ENCODE assay signal across 13 cellular contexts in the genomic region with DNA sequence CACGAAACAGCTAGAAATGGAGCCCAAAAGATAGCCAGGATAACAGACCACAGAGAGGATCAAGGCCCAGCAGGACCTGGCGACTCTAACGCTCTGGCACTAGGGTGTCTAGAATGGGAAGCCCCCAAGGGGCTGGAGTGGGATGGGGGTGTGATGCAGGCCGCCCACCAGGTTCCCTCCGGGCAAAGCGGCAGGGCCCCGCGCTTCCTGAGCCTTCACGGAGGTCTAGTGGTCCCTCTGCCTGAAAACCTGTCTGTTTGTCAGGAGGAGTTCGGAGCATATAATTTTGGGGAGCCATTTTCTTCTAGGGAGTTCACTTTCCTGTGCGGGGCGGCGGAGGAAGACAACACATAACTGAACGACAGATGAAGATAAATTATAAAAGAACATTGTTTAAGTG. TPM values are rescaled to one million over a fixed set of nuclear protein-coding genes. Genes with fewer than 3 reads are reported as not detected.
A peak's percentile ranks its signal among the peaks of the same experiment; 100 is the strongest.
DNase-seq lines count a peak whose midpoint lies in the region; ATAC-seq and TF ChIP-seq lines count a peak whose summit lies in the region.
"Had no signal": no experiment of that assay in that cellular context is flagged by ENCODE, and none has a peak within 500 bp of the region (broad histone marks: within the 10 kb centered on the region; RNA-seq: fewer than 3 reads in every experiment).

No MANE protein-coding gene starts in this region.

- intact Hi-C loops in A673 (cut with micrococcal nuclease; ENCODE audit: unreplicated experiment): no loop called here

- no peak overlapping the region for H3K9ac ChIP-seq in Karpas-422 (ENCODE audit: low read length)
- H3K9ac ChIP-seq: KMS-11 had no signal

- H3K27me3 ChIP-seq in kidney epithelial cell (ENCODE audit: control insufficient read depth, insufficient read depth, low read length): no peaks in the 10 kb centered on the region
- H3K27me3 ChIP-seq in Karpas-422 (ENCODE audit: low read length): no peaks in the 10 kb centered on the region
- no peaks in the 10 kb centered on the region for H3K27me3 ChIP-seq in A673 (replicated peaks; ENCODE audit: insufficient read depth, low read depth, low read length, poor library complexity)
- H3K27me3 ChIP-seq: pancreas had no signal

- H3K4me3 ChIP-seq in kidney epithelial cell (ENCODE audit: low read depth, low read length): peak overlapping the region; percentile 19
- H3K4me3 ChIP-seq in Karpas-422 (ENCODE audit: low read length): no peak overlapping the region
- H3K4me3 ChIP-seq in A673 (ENCODE audit: low read depth, low read length, poor library complexity, severe bottlenecking): no peak overlapping the region

- H3K9me2 ChIP-seq in Karpas-422 (replicated peaks; ENCODE audit: insufficient read depth, low read length): no peaks in the 10 kb centered on the region

- CTCF ChIA-PET in activated CD4-positive, alpha-beta T cell treated with anti-CD3 and anti-CD28 coated beads, Interleukin-2, amount 10 ng/mL, durations not matched to agents 7 days and 5 days (lab: Charles Lee): interaction anchor here (0.8 to 2.0 kb wide), 2 partner anchors 13 to 30 kb away, joined by 3 to 9 read pairs; no protein-coding TSS in a partner anchor
- CTCF ChIA-PET in A673 (lab: Charles Lee): no interaction called here

- no peaks in the 10 kb centered on the region for H3K9me3 ChIP-seq in Karpas-422 (ENCODE audit: low read length)
- no peaks in the 10 kb centered on the region for H3K9me3 ChIP-seq in A673 (ENCODE audit: low read depth, low read length, poor library complexity, severe bottlenecking)
- H3K9me3 ChIP-seq: pancreas had no signal

- peak overlapping the region; percentile 58 for H3K27ac Mint-ChIP-seq in activated CD4-positive, alpha-beta T cell treated with anti-CD3 and anti-CD28 coated beads, Interleukin-2, amount 10 ng/mL, durations not matched to agents 7 days and 5 days
- no peak overlapping the region for H3K27ac Mint-ChIP-seq in central memory CD8-positive, alpha-beta T cell (ENCODE audit: low read depth)
- no peak overlapping the region for H3K27ac Mint-ChIP-seq in stimulated activated memory B cell treated with anti-CD40 and anti-IgM and Interleukin-4, amounts not matched to agents 10 μg/mL and 1 μg/mL and 100 μg/mL, for 72 hours

- BruUV-seq in A673 (replicated peaks; lab: Mats Ljungman, UMichigan): no TSS peak

- H3K36me3 ChIP-seq in kidney epithelial cell (ENCODE audit: control insufficient read depth, insufficient read depth, low read length) (no peaks in the 10 kb centered on the region), Karpas-422 (ENCODE audit: insufficient read depth, low read length) (no peaks in the 10 kb centered on the region), A673 (ENCODE audit: insufficient read depth, low read length, poor library complexity, severe bottlenecking) (no peaks in the 10 kb centered on the region)
- H3K36me3 ChIP-seq: pancreas had no signal

- POLR2A ChIA-PET in activated CD4-positive, alpha-beta T cell treated with anti-CD3 and anti-CD28 coated beads, Interleukin-2, amount 10 ng/mL, durations not matched to agents 7 days and 5 days (lab: Charles Lee): interaction anchor here (0.6 kb wide), 1 partner anchor 41 kb away, joined by 3 read pairs; no protein-coding TSS in a partner anchor
- POLR2A ChIA-PET in A673 (lab: Charles Lee; ENCODE audit: low non-redundant PET): interaction anchor here (0.6 kb wide), 1 partner anchor 17 kb away, joined by 3 read pairs; no protein-coding TSS in a partner anchor

- H3K4me1 ChIP-seq in Karpas-422 (ENCODE audit: low read length) (no peaks in the 10 kb centered on the region), A673 (ENCODE audit: insufficient read depth, low read length, poor library complexity, severe bottlenecking) (no peaks in the 10 kb centered on the region)
- H3K4me1 ChIP-seq: pancreas had no signal

- H3K27ac ChIP-seq in Karpas-422 (ENCODE audit: low read length): no peak overlapping the region
- H3K27ac ChIP-seq in A673 (ENCODE audit: low read depth, low read length, poor library complexity, severe bottlenecking): no peak overlapping the region
- H3K27ac ChIP-seq: KMS-11 had no signal

- DNase-seq in activated CD4-positive, alpha-beta T cell treated with anti-CD3 and anti-CD28 coated beads, Interleukin-2, amount 10 ng/mL, durations not matched to agents 7 days and 5 days: no peak
- no peak for DNase-seq in activated CD4-positive, alpha-beta T cell treated with anti-CD3 and anti-CD28 coated beads, Interleukin-2, amount 50 U/mL, for 4 hours
- no peak for DNase-seq in central memory CD8-positive, alpha-beta T cell (ENCODE audit: low spot score in 2 of 2)
- DNase-seq in kidney epithelial cell (ENCODE audit: low read depth) (no peak), Karpas-422 (no peak), A673 (ENCODE audit: low spot score) (no peak), GM10266 (ENCODE audit: extremely low spot score) (no peak)
- DNase-seq: ACHN, NCI-H510A treated with DMSO at 0.1 percent for 48 hours had no signal

- H3K4me1 Mint-ChIP-seq in activated CD4-positive, alpha-beta T cell treated with anti-CD3 and anti-CD28 coated beads, Interleukin-2, amount 10 ng/mL, durations not matched to agents 7 days and 5 days: peaks cover 28% of the 10 kb centered on the region
- H3K4me1 Mint-ChIP-seq in central memory CD8-positive, alpha-beta T cell: peaks cover 9% of the 10 kb centered on the region
- peaks cover 14% of the 10 kb centered on the region for H3K4me1 Mint-ChIP-seq in stimulated activated memory B cell treated with anti-CD40 and anti-IgM and Interleukin-4, amounts not matched to agents 10 μg/mL and 1 μg/mL and 100 μg/mL, for 72 hours

- ATAC-seq in central memory CD8-positive, alpha-beta T cell (replicated peaks; ENCODE audit: extremely low read depth, poor library complexity, severe bottlenecking): no peak
- ATAC-seq in stimulated activated memory B cell treated with anti-CD40 and anti-IgM and Interleukin-4, amounts not matched to agents 10 μg/mL and 1 μg/mL and 100 μg/mL, for 72 hours: no peak

- H3K4me2 ChIP-seq in Karpas-422 (ENCODE audit: low read depth, low read length, poor library complexity, severe bottlenecking): no peak overlapping the region
- H3K4me2 ChIP-seq: KMS-11 had no signal

- peaks cover 2% of the 10 kb centered on the region for H3K36me3 Mint-ChIP-seq in activated CD4-positive, alpha-beta T cell treated with anti-CD3 and anti-CD28 coated beads, Interleukin-2, amount 10 ng/mL, durations not matched to agents 7 days and 5 days (ENCODE audit: low read depth)
- peaks cover 1% of the 10 kb centered on the region for H3K36me3 Mint-ChIP-seq in central memory CD8-positive, alpha-beta T cell (ENCODE audit: insufficient read depth)
- H3K36me3 Mint-ChIP-seq in stimulated activated memory B cell treated with anti-CD40 and anti-IgM and Interleukin-4, amounts not matched to agents 10 μg/mL and 1 μg/mL and 100 μg/mL, for 72 hours: no peaks in the 10 kb centered on the region

- H3K4me3 Mint-ChIP-seq in activated CD4-positive, alpha-beta T cell treated with anti-CD3 and anti-CD28 coated beads, Interleukin-2, amount 10 ng/mL, durations not matched to agents 7 days and 5 days: no peak overlapping the region
- H3K4me3 Mint-ChIP-seq in central memory CD8-positive, alpha-beta T cell: peak overlapping the region; percentile 46
- peak overlapping the region; percentile 19 for H3K4me3 Mint-ChIP-seq in stimulated activated memory B cell treated with anti-CD40 and anti-IgM and Interleukin-4, amounts not matched to agents 10 μg/mL and 1 μg/mL and 100 μg/mL, for 72 hours

- peaks cover 12% of the 10 kb centered on the region for H3K27me3 Mint-ChIP-seq in activated CD4-positive, alpha-beta T cell treated with anti-CD3 and anti-CD28 coated beads, Interleukin-2, amount 10 ng/mL, durations not matched to agents 7 days and 5 days
- H3K27me3 Mint-ChIP-seq in central memory CD8-positive, alpha-beta T cell: peaks cover 45% of the 10 kb centered on the region
- H3K27me3 Mint-ChIP-seq in stimulated activated memory B cell treated with anti-CD40 and anti-IgM and Interleukin-4, amounts not matched to agents 10 μg/mL and 1 μg/mL and 100 μg/mL, for 72 hours: peaks cover 58% of the 10 kb centered on the region

- H3K9me3 Mint-ChIP-seq in activated CD4-positive, alpha-beta T cell treated with anti-CD3 and anti-CD28 coated beads, Interleukin-2, amount 10 ng/mL, durations not matched to agents 7 days and 5 days: no peaks in the 10 kb centered on the region
- no peaks in the 10 kb centered on the region for H3K9me3 Mint-ChIP-seq in central memory CD8-positive, alpha-beta T cell
- H3K9me3 Mint-ChIP-seq in stimulated activated memory B cell treated with anti-CD40 and anti-IgM and Interleukin-4, amounts not matched to agents 10 μg/mL and 1 μg/mL and 100 μg/mL, for 72 hours: no peaks in the 10 kb centered on the region

- no peak for TF ChIP-seq CTCF in kidney epithelial cell (IDR thresholded peaks at IDR 0.05; ENCODE audit: insufficient read depth, low read length, poor library complexity, severe bottlenecking)
- TF ChIP-seq CTCF in A673 (conservative IDR thresholded peaks at IDR 0.05; ENCODE audit: low read depth, low read length): no peak
- no peak for TF ChIP-seq CTCF in GM10266 (IDR thresholded peaks at IDR 0.05; ENCODE audit: control insufficient read depth, insufficient read depth, low read depth, missing control alignments)

- no peaks in the 10 kb centered on the region for H4K20me1 ChIP-seq in Karpas-422 (ENCODE audit: insufficient read depth, low read depth, low read length)

- H3K79me2 ChIP-seq in Karpas-422 (ENCODE audit: low read length): no peaks in the 10 kb centered on the region

- no peak overlapping the region for H2AFZ ChIP-seq in Karpas-422 (ENCODE audit: low read length)

RNA-seq across cellular contexts. Expression of a gene that starts 48.2 kb away (rescaled TPM):
- not detected for total RNA-seq in activated CD4-positive, alpha-beta T cell treated with anti-CD3 and anti-CD28 coated beads, Interleukin-2, amount 10 ng/mL, durations not matched to agents 7 days and 5 days
- total RNA-seq in kidney epithelial cell: not detected in 2 replicates
- total RNA-seq in Karpas-422 (2014; rRNA removed; shearing (Covaris generic); ENCODE audit: low replicate concordance): not detected in 2 replicates
- not detected in 2 replicates for total RNA-seq in A673 (2021)
- total RNA-seq: fibroblast of villous mesenchyme had no signal

RNA-seq across cellular contexts. Expression of a gene that starts 56.4 kb away (rescaled TPM):
- 1 to 10 TPM; 1.6 to 2.3 TPM for total RNA-seq in activated CD4-positive, alpha-beta T cell treated with anti-CD3 and anti-CD28 coated beads, Interleukin-2, amount 10 ng/mL, durations not matched to agents 7 days and 5 days
- total RNA-seq in kidney epithelial cell (2.1 and 3.6 TPM in 2 replicates), A673 (2021) (0.35 TPM in 1 of 2 replicates, not detected in the other)
- total RNA-seq in Karpas-422 (2014; rRNA removed; shearing (Covaris generic); ENCODE audit: low replicate concordance): not detected in 2 replicates
